ENCODE assay signal across 1 cellular context in the genomic region with DNA sequence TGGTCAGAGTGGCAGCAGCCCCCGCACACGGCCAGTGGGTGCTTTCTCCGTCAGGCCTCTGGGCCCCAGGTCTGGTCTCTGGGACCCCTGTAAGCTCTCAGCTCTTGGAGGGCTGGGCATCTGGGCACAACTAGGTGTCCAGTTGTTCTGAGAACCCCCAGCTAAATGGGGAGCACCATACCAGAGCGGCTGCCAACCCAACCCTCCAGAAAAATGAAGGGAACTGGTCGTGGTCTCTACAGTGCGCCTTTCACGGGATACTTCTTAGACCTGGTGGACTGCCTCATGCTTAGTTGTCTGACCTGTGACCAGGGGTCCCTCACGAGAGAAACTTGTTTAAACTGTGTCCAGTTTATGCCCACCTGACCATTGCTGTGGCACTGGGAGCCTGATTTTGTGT.
TF ChIP-seq lines count a peak whose summit lies in the region.

No MANE protein-coding gene starts in this region.

TF ChIP-seq in K562, 482 proteins besides CTCF, POLR2A, EP300 and RAD21 (continued from another document):
- TF ChIP-seq, protein P1, sequence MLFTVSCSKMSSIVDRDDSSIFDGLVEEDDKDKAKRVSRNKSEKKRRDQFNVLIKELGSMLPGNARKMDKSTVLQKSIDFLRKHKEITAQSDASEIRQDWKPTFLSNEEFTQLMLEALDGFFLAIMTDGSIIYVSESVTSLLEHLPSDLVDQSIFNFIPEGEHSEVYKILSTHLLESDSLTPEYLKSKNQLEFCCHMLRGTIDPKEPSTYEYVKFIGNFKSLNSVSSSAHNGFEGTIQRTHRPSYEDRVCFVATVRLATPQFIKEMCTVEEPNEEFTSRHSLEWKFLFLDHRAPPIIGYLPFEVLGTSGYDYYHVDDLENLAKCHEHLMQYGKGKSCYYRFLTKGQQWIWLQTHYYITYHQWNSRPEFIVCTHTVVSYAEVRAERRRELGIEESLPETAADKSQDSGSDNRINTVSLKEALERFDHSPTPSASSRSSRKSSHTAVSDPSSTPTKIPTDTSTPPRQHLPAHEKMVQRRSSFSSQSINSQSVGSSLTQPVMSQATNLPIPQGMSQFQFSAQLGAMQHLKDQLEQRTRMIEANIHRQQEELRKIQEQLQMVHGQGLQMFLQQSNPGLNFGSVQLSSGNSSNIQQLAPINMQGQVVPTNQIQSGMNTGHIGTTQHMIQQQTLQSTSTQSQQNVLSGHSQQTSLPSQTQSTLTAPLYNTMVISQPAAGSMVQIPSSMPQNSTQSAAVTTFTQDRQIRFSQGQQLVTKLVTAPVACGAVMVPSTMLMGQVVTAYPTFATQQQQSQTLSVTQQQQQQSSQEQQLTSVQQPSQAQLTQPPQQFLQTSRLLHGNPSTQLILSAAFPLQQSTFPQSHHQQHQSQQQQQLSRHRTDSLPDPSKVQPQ (CRISPR knock-in tag; IDR thresholded peaks at IDR 0.05; ENCODE audit: borderline replicate concordance): no peak
- no peak for TF ChIP-seq PHB (CRISPR knock-in tag; IDR thresholded peaks at IDR 0.05)
- TF ChIP-seq, protein P2, sequence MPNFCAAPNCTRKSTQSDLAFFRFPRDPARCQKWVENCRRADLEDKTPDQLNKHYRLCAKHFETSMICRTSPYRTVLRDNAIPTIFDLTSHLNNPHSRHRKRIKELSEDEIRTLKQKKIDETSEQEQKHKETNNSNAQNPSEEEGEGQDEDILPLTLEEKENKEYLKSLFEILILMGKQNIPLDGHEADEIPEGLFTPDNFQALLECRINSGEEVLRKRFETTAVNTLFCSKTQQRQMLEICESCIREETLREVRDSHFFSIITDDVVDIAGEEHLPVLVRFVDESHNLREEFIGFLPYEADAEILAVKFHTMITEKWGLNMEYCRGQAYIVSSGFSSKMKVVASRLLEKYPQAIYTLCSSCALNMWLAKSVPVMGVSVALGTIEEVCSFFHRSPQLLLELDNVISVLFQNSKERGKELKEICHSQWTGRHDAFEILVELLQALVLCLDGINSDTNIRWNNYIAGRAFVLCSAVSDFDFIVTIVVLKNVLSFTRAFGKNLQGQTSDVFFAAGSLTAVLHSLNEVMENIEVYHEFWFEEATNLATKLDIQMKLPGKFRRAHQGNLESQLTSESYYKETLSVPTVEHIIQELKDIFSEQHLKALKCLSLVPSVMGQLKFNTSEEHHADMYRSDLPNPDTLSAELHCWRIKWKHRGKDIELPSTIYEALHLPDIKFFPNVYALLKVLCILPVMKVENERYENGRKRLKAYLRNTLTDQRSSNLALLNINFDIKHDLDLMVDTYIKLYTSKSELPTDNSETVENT (CRISPR knock-in tag; IDR thresholded peaks at IDR 0.05): peak; percentile 46; the same call in 1 of the 2 replicates
- no peak for TF ChIP-seq SMAD4 (CRISPR knock-in tag; conservative IDR thresholded peaks at IDR 0.05)
- TF ChIP-seq ZNF778 (CRISPR knock-in tag; IDR thresholded peaks at IDR 0.05): no peak
- no peak for TF ChIP-seq FOXP1 (CRISPR knock-in tag; IDR thresholded peaks at IDR 0.05)
- TF ChIP-seq, protein P3, sequence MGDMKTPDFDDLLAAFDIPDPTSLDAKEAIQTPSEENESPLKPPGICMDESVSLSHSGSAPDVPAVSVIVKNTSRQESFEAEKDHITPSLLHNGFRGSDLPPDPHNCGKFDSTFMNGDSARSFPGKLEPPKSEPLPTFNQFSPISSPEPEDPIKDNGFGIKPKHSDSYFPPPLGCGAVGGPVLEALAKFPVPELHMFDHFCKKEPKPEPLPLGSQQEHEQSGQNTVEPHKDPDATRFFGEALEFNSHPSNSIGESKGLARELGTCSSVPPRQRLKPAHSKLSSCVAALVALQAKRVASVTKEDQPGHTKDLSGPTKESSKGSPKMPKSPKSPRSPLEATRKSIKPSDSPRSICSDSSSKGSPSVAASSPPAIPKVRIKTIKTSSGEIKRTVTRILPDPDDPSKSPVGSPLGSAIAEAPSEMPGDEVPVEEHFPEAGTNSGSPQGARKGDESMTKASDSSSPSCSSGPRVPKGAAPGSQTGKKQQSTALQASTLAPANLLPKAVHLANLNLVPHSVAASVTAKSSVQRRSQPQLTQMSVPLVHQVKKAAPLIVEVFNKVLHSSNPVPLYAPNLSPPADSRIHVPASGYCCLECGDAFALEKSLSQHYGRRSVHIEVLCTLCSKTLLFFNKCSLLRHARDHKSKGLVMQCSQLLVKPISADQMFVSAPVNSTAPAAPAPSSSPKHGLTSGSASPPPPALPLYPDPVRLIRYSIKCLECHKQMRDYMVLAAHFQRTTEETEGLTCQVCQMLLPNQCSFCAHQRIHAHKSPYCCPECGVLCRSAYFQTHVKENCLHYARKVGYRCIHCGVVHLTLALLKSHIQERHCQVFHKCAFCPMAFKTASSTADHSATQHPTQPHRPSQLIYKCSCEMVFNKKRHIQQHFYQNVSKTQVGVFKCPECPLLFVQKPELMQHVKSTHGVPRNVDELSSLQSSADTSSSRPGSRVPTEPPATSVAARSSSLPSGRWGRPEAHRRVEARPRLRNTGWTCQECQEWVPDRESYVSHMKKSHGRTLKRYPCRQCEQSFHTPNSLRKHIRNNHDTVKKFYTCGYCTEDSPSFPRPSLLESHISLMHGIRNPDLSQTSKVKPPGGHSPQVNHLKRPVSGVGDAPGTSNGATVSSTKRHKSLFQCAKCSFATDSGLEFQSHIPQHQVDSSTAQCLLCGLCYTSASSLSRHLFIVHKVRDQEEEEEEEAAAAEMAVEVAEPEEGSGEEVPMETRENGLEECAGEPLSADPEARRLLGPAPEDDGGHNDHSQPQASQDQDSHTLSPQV (IDR thresholded peaks at IDR 0.05): no peak
- TF ChIP-seq ZNF263 (CRISPR knock-in tag; IDR thresholded peaks at IDR 0.05; ENCODE audit: borderline replicate concordance): no peak
- TF ChIP-seq, protein P4, sequence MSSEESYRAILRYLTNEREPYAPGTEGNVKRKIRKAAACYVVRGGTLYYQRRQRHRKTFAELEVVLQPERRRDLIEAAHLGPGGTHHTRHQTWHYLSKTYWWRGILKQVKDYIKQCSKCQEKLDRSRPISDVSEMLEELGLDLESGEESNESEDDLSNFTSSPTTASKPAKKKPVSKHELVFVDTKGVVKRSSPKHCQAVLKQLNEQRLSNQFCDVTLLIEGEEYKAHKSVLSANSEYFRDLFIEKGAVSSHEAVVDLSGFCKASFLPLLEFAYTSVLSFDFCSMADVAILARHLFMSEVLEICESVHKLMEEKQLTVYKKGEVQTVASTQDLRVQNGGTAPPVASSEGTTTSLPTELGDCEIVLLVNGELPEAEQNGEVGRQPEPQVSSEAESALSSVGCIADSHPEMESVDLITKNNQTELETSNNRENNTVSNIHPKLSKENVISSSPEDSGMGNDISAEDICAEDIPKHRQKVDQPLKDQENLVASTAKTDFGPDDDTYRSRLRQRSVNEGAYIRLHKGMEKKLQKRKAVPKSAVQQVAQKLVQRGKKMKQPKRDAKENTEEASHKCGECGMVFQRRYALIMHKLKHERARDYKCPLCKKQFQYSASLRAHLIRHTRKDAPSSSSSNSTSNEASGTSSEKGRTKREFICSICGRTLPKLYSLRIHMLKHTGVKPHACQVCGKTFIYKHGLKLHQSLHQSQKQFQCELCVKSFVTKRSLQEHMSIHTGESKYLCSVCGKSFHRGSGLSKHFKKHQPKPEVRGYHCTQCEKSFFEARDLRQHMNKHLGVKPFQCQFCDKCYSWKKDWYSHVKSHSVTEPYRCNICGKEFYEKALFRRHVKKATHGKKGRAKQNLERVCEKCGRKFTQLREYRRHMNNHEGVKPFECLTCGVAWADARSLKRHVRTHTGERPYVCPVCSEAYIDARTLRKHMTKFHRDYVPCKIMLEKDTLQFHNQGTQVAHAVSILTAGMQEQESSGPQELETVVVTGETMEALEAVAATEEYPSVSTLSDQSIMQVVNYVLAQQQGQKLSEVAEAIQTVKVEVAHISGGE (CRISPR knock-in tag; IDR thresholded peaks at IDR 0.05): no peak
- no peak for TF ChIP-seq ZNF764 (CRISPR knock-in tag; IDR thresholded peaks at IDR 0.05; ENCODE audit: low read depth)
- no peak for TF ChIP-seq ZNF12 (CRISPR knock-in tag; IDR thresholded peaks at IDR 0.05)
- no peak for TF ChIP-seq MTA2 (IDR thresholded peaks at IDR 0.05; ENCODE audit: low read depth)
- TF ChIP-seq ARID1B (IDR thresholded peaks at IDR 0.05): no peak
- TF ChIP-seq CXXC5 (CRISPR knock-in tag; IDR thresholded peaks at IDR 0.05): no peak
- TF ChIP-seq BACH1 (tag; IDR thresholded peaks at IDR 0.05): no peak
- TF ChIP-seq PHF21A (IDR thresholded peaks at IDR 0.05; ENCODE audit: borderline replicate concordance, low read depth): no peak
- peak in 1 of 3 experiments; percentile 3 for TF ChIP-seq YY1 (IDR thresholded peaks at IDR 0.05; ENCODE audit: borderline replicate concordance in 1 of 3, control insufficient read depth in 1 of 3, extremely low read depth in 1 of 3, insufficient read depth in 3 of 3, insufficient read length in 1 of 3, insufficient replicate concordance in 2 of 3, low read depth in 1 of 3, low read length in 2 of 3)
- no peak for TF ChIP-seq ZNF507 (tag; conservative IDR thresholded peaks at IDR 0.05)
- no peak for TF ChIP-seq HDAC6 (IDR thresholded peaks at IDR 0.05; ENCODE audit: low read depth, low read length)
- TF ChIP-seq, protein P5, sequence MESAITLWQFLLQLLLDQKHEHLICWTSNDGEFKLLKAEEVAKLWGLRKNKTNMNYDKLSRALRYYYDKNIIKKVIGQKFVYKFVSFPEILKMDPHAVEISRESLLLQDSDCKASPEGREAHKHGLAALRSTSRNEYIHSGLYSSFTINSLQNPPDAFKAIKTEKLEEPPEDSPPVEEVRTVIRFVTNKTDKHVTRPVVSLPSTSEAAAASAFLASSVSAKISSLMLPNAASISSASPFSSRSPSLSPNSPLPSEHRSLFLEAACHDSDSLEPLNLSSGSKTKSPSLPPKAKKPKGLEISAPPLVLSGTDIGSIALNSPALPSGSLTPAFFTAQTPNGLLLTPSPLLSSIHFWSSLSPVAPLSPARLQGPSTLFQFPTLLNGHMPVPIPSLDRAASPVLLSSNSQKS (CRISPR knock-in tag; IDR thresholded peaks at IDR 0.05): no peak
